In the genomic region with DNA sequence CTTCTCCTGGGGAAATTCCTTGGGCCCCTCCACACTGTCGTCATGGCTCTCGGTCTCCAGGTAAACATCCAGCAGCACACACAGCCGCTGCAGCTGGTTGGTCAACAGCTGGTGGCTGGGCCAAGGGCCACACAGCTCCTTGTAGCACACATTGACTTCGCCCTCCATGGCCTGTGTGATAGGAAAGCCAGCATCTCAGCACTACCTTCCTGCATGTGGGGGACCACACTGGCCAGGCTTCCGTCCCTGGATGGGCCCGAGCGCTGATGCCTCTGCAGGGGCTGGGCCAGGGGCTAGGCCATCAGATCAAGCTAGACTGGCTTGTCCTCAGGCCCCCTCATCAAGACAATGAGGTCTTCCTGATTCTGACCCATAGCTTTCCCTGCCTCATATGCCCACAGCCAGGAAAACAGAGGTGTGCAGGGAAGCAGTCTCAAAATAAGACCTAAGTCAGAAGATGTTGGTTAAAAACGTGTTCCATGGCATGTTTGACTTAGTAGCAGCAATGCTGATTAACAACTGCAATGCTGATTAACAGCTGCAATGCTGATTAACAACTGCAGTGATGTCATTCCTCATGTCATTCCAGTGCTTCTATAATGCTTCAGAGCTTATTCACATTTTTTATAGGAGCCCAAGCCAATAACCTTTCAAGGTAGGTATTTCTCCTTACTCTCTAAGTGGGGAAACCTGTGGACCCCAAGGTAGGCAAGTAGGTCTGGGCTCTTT, we compare ENCODE assay signal across 32 cellular contexts. TPM values are rescaled to one million over a fixed set of nuclear protein-coding genes. Genes with fewer than 3 reads are reported as not detected.
"Had no signal": no experiment of that assay in that cellular context is flagged by ENCODE, and none has a peak within 500 bp of the region (broad histone marks: within the 10 kb centered on the region; RNA-seq: fewer than 3 reads in every experiment).

No MANE protein-coding gene starts in this region.

- H3K4me1 Mint-ChIP-seq: central memory CD8-positive, alpha-beta T cell; neural crest cell; T-helper 17 cell had no signal

- H3K27ac ChIP-seq: colonic mucosa, gastroesophageal sphincter, hepatocyte, parathyroid adenoma, psoas muscle, sigmoid colon, testis, transverse colon, WERI-Rb-1 had no signal

- H3K4me3 Mint-ChIP-seq: activated naive CD4-positive, alpha-beta T cell treated with anti-CD3 and anti-CD28 coated beads, Interleukin-2, amount 10 ng/mL, durations not matched to agents 7 days and 5 days; activated T-cell treated with anti-CD3 and anti-CD28 coated beads, Interleukin-2, amount 50 U/mL, for 4 hours; central memory CD8-positive, alpha-beta T cell; naive thymus-derived CD8-positive, alpha-beta T cell; neural crest cell; T-helper 17 cell had no signal

- H3K9me3 Mint-ChIP-seq: activated naive CD4-positive, alpha-beta T cell treated with anti-CD3 and anti-CD28 coated beads, Interleukin-2, amount 10 ng/mL, durations not matched to agents 7 days and 5 days; activated T-cell treated with anti-CD3 and anti-CD28 coated beads, Interleukin-2, amount 50 U/mL, for 4 hours; central memory CD8-positive, alpha-beta T cell; naive thymus-derived CD8-positive, alpha-beta T cell; neural crest cell had no signal

- H3K4me2 ChIP-seq: hepatocyte, smooth muscle cell had no signal

- H3K27me3 ChIP-seq: colonic mucosa, dorsolateral prefrontal cortex, gastroesophageal sphincter, hepatocyte, sigmoid colon, testis, transverse colon had no signal

- H3K27ac Mint-ChIP-seq: activated naive CD4-positive, alpha-beta T cell treated with anti-CD3 and anti-CD28 coated beads, Interleukin-2, amount 10 ng/mL, durations not matched to agents 7 days and 5 days; T-helper 17 cell had no signal

- DNase-seq: activated CD4-positive, alpha-beta T cell treated with anti-CD3 and anti-CD28 coated beads for 48 hours; activated CD4-positive, alpha-beta T cell treated with anti-CD3 and anti-CD28 coated beads, Interleukin-2, amount 50 U/mL, for 48 hours; activated CD8-positive, alpha-beta memory T cell treated with anti-CD3 and anti-CD28 coated beads for 24 hours; activated naive CD4-positive, alpha-beta T cell treated with anti-CD3 and anti-CD28 coated beads, Interleukin-2, amount 10 ng/mL, durations not matched to agents 7 days and 5 days; activated T-cell treated with anti-CD3 and anti-CD28 coated beads, Interleukin-2, amount 50 U/mL, for 4 hours; anterior cingulate cortex; colonic mucosa; effector memory CD4-positive, alpha-beta T cell; islet precursor cell; left cardiac atrium; left ventricle myocardium superior; mammary epithelial cell; naive thymus-derived CD8-positive, alpha-beta T cell; occipital lobe; psoas muscle; sigmoid colon; stimulated activated CD4-positive, alpha-beta T cell treated with anti-CD3 and anti-CD28 coated beads, Interleukin-15, amount 100 ng/mL, for 24 hours; stimulated activated naive CD8-positive, alpha-beta T cell treated with anti-CD3 and anti-CD28 coated beads, Interleukin-15, Interleukin-2, amounts not matched to agents 100 U/mL and 50 U/mL, for 24 hours; SW 1271; T-helper 17 cell; T1000; testis; transverse colon; WERI-Rb-1 had no signal

- H2AFZ ChIP-seq: hepatocyte, parathyroid adenoma had no signal

- ATAC-seq: activated CD4-positive, CD25-positive, alpha-beta regulatory T cell treated with anti-CD3 and anti-CD28 coated beads, Interleukin-2, amount 50 U/mL, for 24 hours; activated T-cell treated with anti-CD3 and anti-CD28 coated beads, Interleukin-2, amount 50 U/mL, for 4 hours; gastroesophageal sphincter; left cardiac atrium; left ventricle myocardium superior; naive thymus-derived CD8-positive, alpha-beta T cell; stimulated activated naive CD8-positive, alpha-beta T cell treated with anti-CD3 and anti-CD28 coated beads, Interleukin-15, Interleukin-2, amounts not matched to agents 100 U/mL and 50 U/mL, for 24 hours; T-helper 17 cell had no signal

- H3K9ac ChIP-seq: parathyroid adenoma had no signal

- H3K27me3 Mint-ChIP-seq: activated naive CD4-positive, alpha-beta T cell treated with anti-CD3 and anti-CD28 coated beads, Interleukin-2, amount 10 ng/mL, durations not matched to agents 7 days and 5 days; central memory CD8-positive, alpha-beta T cell; naive thymus-derived CD8-positive, alpha-beta T cell; T-helper 17 cell had no signal

- H3K4me3 ChIP-seq: colonic mucosa, dorsolateral prefrontal cortex, gastroesophageal sphincter, hepatocyte, psoas muscle, sigmoid colon, smooth muscle cell, testis, transverse colon had no signal

- H3K4me1 ChIP-seq: colonic mucosa, gastroesophageal sphincter, parathyroid adenoma, psoas muscle, sigmoid colon, testis, transverse colon had no signal

- H3K9me3 ChIP-seq: colonic mucosa, gastroesophageal sphincter, psoas muscle, sigmoid colon, testis, transverse colon had no signal

RNA-seq across cellular contexts. Expression of a gene that starts 31.3 kb away (rescaled TPM):
- total RNA-seq: smooth muscle cell had no signal
